Comparison of ENCODE assay signal across 26 cellular contexts in the genomic region with DNA sequence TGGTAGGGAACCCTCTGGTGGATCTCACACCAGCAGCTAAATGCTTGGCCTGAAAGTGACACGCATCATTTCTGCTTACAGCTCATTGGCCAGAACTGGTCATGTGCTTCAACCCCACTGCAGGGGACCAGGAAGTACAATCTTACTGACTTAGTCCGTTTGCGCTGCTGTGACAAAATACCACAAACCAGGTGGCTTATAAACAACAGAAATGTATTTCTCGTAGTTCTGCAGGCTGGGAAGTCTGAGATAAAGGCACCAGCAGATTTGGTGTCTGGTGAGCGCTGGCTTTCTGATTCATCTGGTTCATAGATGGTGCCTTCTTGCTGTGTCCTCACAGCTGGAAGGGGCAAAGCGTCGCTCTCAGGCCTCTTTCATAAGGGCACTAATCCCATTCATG.
"Had no signal": no experiment of that assay in that cellular context is flagged by ENCODE, and none has a peak within 500 bp of the region (broad histone marks: within the 10 kb centered on the region; RNA-seq: fewer than 3 reads in every experiment).

No MANE protein-coding gene starts in this region.

- H3K4me1 ChIP-seq: colonic mucosa, esophagus squamous epithelium, gastrocnemius medialis, heart right ventricle, left lung, lower lobe of right lung had no signal

- FAIRE-seq: endometrium, islet of Langerhans, keratinocyte had no signal

- H3K27ac ChIP-seq: colonic mucosa, epithelial cell of prostate, esophagus squamous epithelium, gastrocnemius medialis, heart right ventricle, left lung, lower lobe of right lung had no signal

- ATAC-seq: effector memory CD8-positive, alpha-beta T cell; esophagus mucosa; gastrocnemius medialis; heart right ventricle; left cardiac atrium; left lung; left ventricle myocardium superior; lower lobe of right lung; mucosa of descending colon had no signal

- H3K27me3 ChIP-seq: colonic mucosa, esophagus squamous epithelium, gastrocnemius medialis, heart right ventricle, left lung had no signal

- DNase-seq: colonic mucosa; cortex of kidney; effector CD8-positive, alpha-beta T cell; effector memory CD8-positive, alpha-beta T cell; endodermal cell; erythroblast; esophagus squamous epithelium; foreskin fibroblast; foreskin melanocyte; gastrocnemius medialis; glutamatergic neuron; head of caudate nucleus; heart right ventricle; hippocampal formation; left cardiac atrium; left lung; left ventricle myocardium superior; lower lobe of right lung; mesenchymal stem cell; mucosa of descending colon; naive B cell had no signal

- H3K4me3 ChIP-seq: colonic mucosa, esophagus squamous epithelium, gastrocnemius medialis, heart right ventricle, left lung, lower lobe of right lung, mucosa of descending colon had no signal

- H3K9me3 ChIP-seq: colonic mucosa, gastrocnemius medialis had no signal

- H3K36me3 ChIP-seq: colonic mucosa, esophagus squamous epithelium, gastrocnemius medialis, heart right ventricle, left lung, lower lobe of right lung had no signal
